ENCODE assay signal across 8 cellular contexts in the genomic region with DNA sequence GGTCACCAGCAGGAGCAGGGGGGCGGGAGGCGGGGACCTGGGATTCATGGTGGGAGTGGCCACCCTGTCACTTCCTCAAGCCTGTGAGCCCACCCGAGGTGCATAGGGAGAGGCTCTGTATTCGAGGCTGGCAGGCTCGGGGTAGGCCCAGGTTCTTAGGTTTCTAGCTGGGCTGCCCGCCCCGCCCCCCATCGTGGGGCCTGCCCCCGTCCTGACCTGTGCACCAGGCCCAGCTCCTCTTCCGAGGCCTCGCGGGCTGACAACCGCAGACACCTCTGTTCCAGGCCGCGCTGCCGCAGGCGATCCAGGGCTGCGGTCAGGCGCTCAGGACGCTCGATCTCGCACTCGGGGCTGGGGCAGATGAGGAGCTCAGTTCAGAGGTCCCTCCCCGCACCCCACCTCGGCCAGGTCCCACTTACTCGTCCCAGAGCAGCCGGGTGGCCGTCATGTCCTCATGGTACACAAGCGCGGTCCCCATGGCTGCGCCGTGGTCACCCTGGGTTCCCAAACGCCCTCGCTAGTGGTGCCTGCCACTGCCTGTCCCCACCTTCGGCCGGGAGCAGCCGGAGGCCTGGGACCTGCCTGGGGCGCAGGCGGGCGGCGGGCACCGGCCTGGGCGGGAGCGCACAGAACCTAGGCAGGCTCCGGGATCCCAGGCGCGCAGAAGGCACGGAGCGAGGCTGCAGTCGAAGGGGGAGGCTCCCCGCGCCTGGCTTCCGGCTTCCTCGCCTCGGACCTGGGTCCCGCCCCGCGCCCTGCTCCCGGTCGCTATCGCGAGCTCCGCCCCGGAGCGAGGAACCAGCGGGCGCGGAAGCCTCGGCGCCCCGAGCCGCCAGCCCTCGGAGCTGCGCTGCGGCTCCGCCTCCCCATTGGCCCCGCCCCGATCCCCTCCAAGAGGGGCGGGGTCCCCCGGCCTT. TPM values are rescaled to one million over a fixed set of nuclear protein-coding genes. Genes with fewer than 3 reads are reported as not detected.
DNase-seq lines count a peak whose midpoint lies in the region; ATAC-seq and TF ChIP-seq lines count a peak whose summit lies in the region.

A gene with protein sequence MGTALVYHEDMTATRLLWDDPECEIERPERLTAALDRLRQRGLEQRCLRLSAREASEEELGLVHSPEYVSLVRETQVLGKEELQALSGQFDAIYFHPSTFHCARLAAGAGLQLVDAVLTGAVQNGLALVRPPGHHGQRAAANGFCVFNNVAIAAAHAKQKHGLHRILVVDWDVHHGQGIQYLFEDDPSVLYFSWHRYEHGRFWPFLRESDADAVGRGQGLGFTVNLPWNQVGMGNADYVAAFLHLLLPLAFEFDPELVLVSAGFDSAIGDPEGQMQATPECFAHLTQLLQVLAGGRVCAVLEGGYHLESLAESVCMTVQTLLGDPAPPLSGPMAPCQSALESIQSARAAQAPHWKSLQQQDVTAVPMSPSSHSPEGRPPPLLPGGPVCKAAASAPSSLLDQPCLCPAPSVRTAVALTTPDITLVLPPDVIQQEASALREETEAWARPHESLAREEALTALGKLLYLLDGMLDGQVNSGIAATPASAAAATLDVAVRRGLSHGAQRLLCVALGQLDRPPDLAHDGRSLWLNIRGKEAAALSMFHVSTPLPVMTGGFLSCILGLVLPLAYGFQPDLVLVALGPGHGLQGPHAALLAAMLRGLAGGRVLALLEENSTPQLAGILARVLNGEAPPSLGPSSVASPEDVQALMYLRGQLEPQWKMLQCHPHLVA (minus strand): TSS at position 711 of the 917 bp plus-strand sequence. CDS start 233 bp downstream, at position 478.

- H2AFZ ChIP-seq in neural progenitor cell (replicated peaks): peak within 1 kb of the TSS; percentile 81

- peaks cover 5% of the 10 kb centered on the region for H3K79me2 ChIP-seq in neural progenitor cell (ENCODE audit: low read depth)

- H3K4me3 ChIP-seq in A673 (ENCODE audit: low read depth, low read length, poor library complexity, severe bottlenecking) (peak within 1 kb of the TSS; percentile 78), fibroblast of pulmonary artery (replicated peaks; ENCODE audit: low read depth, low read length) (peak within 1 kb of the TSS; percentile 72), neural progenitor cell (peak within 1 kb of the TSS; percentile 63), suprapubic skin (peak within 1 kb of the TSS; percentile 62)

- H3K27ac ChIP-seq in A673 (ENCODE audit: low read depth, low read length, poor library complexity, severe bottlenecking): peak within 1 kb of the TSS; percentile 87
- no peak within 1 kb of the TSS for H3K27ac ChIP-seq in neural progenitor cell
- peak within 1 kb of the TSS; percentile 18 for H3K27ac ChIP-seq in suprapubic skin

- CTCF ChIA-PET in A673 (lab: Charles Lee): interaction anchor here (0.5 to 1.2 kb wide), 4 partner anchors 21 to 370 kb away, joined by 3 to 5 read pairs (median 4); a partner anchor contains a TSS

- H3K9me3 ChIP-seq in A673 (ENCODE audit: low read depth, low read length, poor library complexity, severe bottlenecking): no peaks in the 10 kb centered on the region
- H3K9me3 ChIP-seq in neural progenitor cell (ENCODE audit: low read depth): no peaks in the 10 kb centered on the region
- H3K9me3 ChIP-seq in suprapubic skin: no peaks in the 10 kb centered on the region

- peak within 1 kb of the TSS; percentile 42 for H3K9ac ChIP-seq in neural progenitor cell

- POLR2A ChIA-PET in A673 (lab: Charles Lee; ENCODE audit: low non-redundant PET): interaction anchor here (0.6 kb wide), 1 partner anchor 251 kb away, joined by 3 read pairs; no protein-coding TSS in a partner anchor

- peaks cover 30% of the 10 kb centered on the region for H4K20me1 ChIP-seq in neural progenitor cell (ENCODE audit: low read depth)

- BruUV-seq in A673 (replicated peaks; lab: Mats Ljungman, UMichigan): TSS peak; percentile 18

- H3K4me1 ChIP-seq in A673 (ENCODE audit: insufficient read depth, low read length, poor library complexity, severe bottlenecking): peaks cover 7% of the 10 kb centered on the region
- H3K4me1 ChIP-seq in neural progenitor cell: peaks cover 6% of the 10 kb centered on the region
- peaks cover 55% of the 10 kb centered on the region for H3K4me1 ChIP-seq in suprapubic skin

- no peaks in the 10 kb centered on the region for H3K27me3 Mint-ChIP-seq in activated T-helper 17 cell treated with anti-CD3 and anti-CD28 coated beads, Interleukin-2, amount 50 U/mL, for 72 hours
- H3K27me3 Mint-ChIP-seq in neural progenitor cell (ENCODE audit: insufficient read depth, low read depth): peaks cover 6% of the 10 kb centered on the region

- peak; percentile 93 for DNase-seq in A673 (ENCODE audit: low spot score)
- peak; percentile 81 for DNase-seq in RKO (ENCODE audit: low spot score)
- peak; percentile 73 for DNase-seq in fibroblast of pulmonary artery (ENCODE audit: low read depth)
- peak; percentile 95 for DNase-seq in neural progenitor cell (ENCODE audit: low spot score)
- no peak for DNase-seq in suprapubic skin (ENCODE audit: low spot score in 2 of 2)

- peaks cover 19% of the 10 kb centered on the region for H3K36me3 ChIP-seq in A673 (ENCODE audit: insufficient read depth, low read length, poor library complexity, severe bottlenecking)
- H3K36me3 ChIP-seq in neural progenitor cell: no peaks in the 10 kb centered on the region
- peaks cover 11% of the 10 kb centered on the region for H3K36me3 ChIP-seq in suprapubic skin

- H3K27me3 ChIP-seq in A673 (replicated peaks; ENCODE audit: insufficient read depth, low read depth, low read length, poor library complexity): no peaks in the 10 kb centered on the region
- no peaks in the 10 kb centered on the region for H3K27me3 ChIP-seq in neural progenitor cell
- no peaks in the 10 kb centered on the region for H3K27me3 ChIP-seq in suprapubic skin

- peak within 1 kb of the TSS; percentile 71 for H3K4me3 Mint-ChIP-seq in activated T-helper 17 cell treated with anti-CD3 and anti-CD28 coated beads, Interleukin-2, amount 50 U/mL, for 72 hours
- peak within 1 kb of the TSS; percentile 83 for H3K4me3 Mint-ChIP-seq in neural progenitor cell

- no peak within 1 kb of the TSS for H3K27ac Mint-ChIP-seq in activated T-helper 17 cell treated with anti-CD3 and anti-CD28 coated beads, Interleukin-2, amount 50 U/mL, for 72 hours
- no peak within 1 kb of the TSS for H3K27ac Mint-ChIP-seq in neural progenitor cell

- H3K4me1 Mint-ChIP-seq in activated T-helper 17 cell treated with anti-CD3 and anti-CD28 coated beads, Interleukin-2, amount 50 U/mL, for 72 hours: peaks cover 8% of the 10 kb centered on the region
- H3K4me1 Mint-ChIP-seq in neural progenitor cell: peaks cover 10% of the 10 kb centered on the region

- TF ChIP-seq CTCF in A673 (conservative IDR thresholded peaks at IDR 0.05; ENCODE audit: low read depth, low read length) (no peak), fibroblast of pulmonary artery (IDR thresholded peaks at IDR 0.05; ENCODE audit: low read length, missing control alignments) (no peak), neural progenitor cell (IDR thresholded peaks at IDR 0.05) (no peak), suprapubic skin (IDR thresholded peaks at IDR 0.05) (no peak)

- TF ChIP-seq EP300 in suprapubic skin (IDR thresholded peaks at IDR 0.05): no peak

- H3K9me3 Mint-ChIP-seq in activated T-helper 17 cell treated with anti-CD3 and anti-CD28 coated beads, Interleukin-2, amount 50 U/mL, for 72 hours: no peaks in the 10 kb centered on the region
- H3K9me3 Mint-ChIP-seq in neural progenitor cell: no peaks in the 10 kb centered on the region

- peak; percentile 60 for ATAC-seq in HG03432 (IDR thresholded peaks at IDR 0.05; ENCODE audit: unreplicated experiment)
- ATAC-seq in activated T-helper 17 cell treated with anti-CD3 and anti-CD28 coated beads, Interleukin-2, amount 50 U/mL, for 72 hours (replicated peaks): peak; percentile 89

- H3K4me2 ChIP-seq in neural progenitor cell: peak within 1 kb of the TSS; percentile 83

- peaks cover 18% of the 10 kb centered on the region for H3K36me3 Mint-ChIP-seq in activated T-helper 17 cell treated with anti-CD3 and anti-CD28 coated beads, Interleukin-2, amount 50 U/mL, for 72 hours (ENCODE audit: low read depth)
- H3K36me3 Mint-ChIP-seq in neural progenitor cell: no peaks in the 10 kb centered on the region

- peaks cover 30% of the 10 kb centered on the region for H3F3A ChIP-seq in neural progenitor cell (ENCODE audit: low read depth)

- intact Hi-C loops in A673 (cut with micrococcal nuclease; ENCODE audit: unreplicated experiment): loop anchor here (2.0 kb wide), 1 partner anchor 92 kb away; a partner anchor contains a TSS

- under 1% methylated on average over 20 of the region's 80 CpGs for WGBS in suprapubic skin

- TF ChIP-seq POLR2A in GM18526 (IDR thresholded peaks at IDR 0.05; ENCODE audit: extremely low read depth, insufficient read length): peak; percentile 60
- TF ChIP-seq POLR2A in suprapubic skin (IDR thresholded peaks at IDR 0.05): no peak

RNA-seq across cellular contexts. Expression of the gene that starts here (rescaled TPM):
- total RNA-seq in A673 (2021) (38.6 and 42.8 TPM in 2 replicates), neural progenitor cell (ENCODE audit: low replicate concordance) (5.4 and 27.6 TPM in 2 replicates), suprapubic skin (10 to 100 TPM; 43.1 to 93.7 (median 56.2) TPM)
- 10 to 100 TPM; 66.4 to 67.5 TPM for total RNA-seq in activated T-helper 17 cell treated with anti-CD3 and anti-CD28 coated beads, Interleukin-2, amount 50 U/mL, for 72 hours

Comparison
In these comparisons a context has a peak if more than half of its experiments do, and no peak if none do; other contexts are left out.
1. DNase-seq: peak in A673 (single experiment), RKO (single experiment), fibroblast of pulmonary artery (single experiment) and neural progenitor cell (single experiment); none in suprapubic skin (0 of 2).
2. Peak in every context shown above with its lines, with median percentiles within 50 percentile points of each other: H3K4me3 ChIP-seq.